In genomic region chr17:50109785-50110184, GRCh38 we compare ENCODE assay signal across 29 cellular contexts. TPM values are rescaled to one million over a fixed set of nuclear protein-coding genes. Genes with fewer than 3 reads are reported as not detected.
DNase-seq lines count a peak whose midpoint lies in the region; ATAC-seq and TF ChIP-seq lines count a peak whose summit lies in the region.
"Had no signal": no experiment of that assay in that cellular context is flagged by ENCODE, and none has a peak within 500 bp of the region (broad histone marks: within the 10 kb centered on the region; RNA-seq: fewer than 3 reads in every experiment).

No MANE protein-coding gene starts in this region.

- no peak for TF ChIP-seq POLR2A in gastrocnemius medialis (IDR thresholded peaks at IDR 0.05)

- in situ Hi-C loops in gastrocnemius medialis (cut with MboI; ENCODE audit: low sequenced_read_pairs in 4 of 4): no loop called here

- H3K4me3 ChIP-seq in cardiac muscle cell: no peak overlapping the region
- H3K4me3 ChIP-seq in right atrium auricular region: no peak overlapping the region
- no peak overlapping the region for H3K4me3 ChIP-seq in gastrocnemius medialis
- H3K4me3 ChIP-seq in tibial artery: no peak overlapping the region
- H3K4me3 ChIP-seq in CD8-positive, alpha-beta T cell (ENCODE audit: low read depth, low read length): no peak overlapping the region
- H3K4me3 ChIP-seq: BLaER1, GM23248, SK-N-MC had no signal

- H3K4me1 Mint-ChIP-seq in T-helper 17 cell: peaks cover 2% of the 10 kb centered on the region
- H3K4me1 Mint-ChIP-seq in CD8-positive, alpha-beta T cell (ENCODE audit: low read depth): peaks cover under 1% of the 10 kb centered on the region

- no peak for TF ChIP-seq CTCF in cardiac muscle cell (IDR thresholded peaks at IDR 0.05; ENCODE audit: low read depth, low read length)
- TF ChIP-seq CTCF in right atrium auricular region (IDR thresholded peaks at IDR 0.05): no peak
- TF ChIP-seq CTCF in gastrocnemius medialis (IDR thresholded peaks at IDR 0.05 in 4 of 5, conservative IDR thresholded peaks at IDR 0.05 in 1 of 5): no peak
- no peak for TF ChIP-seq CTCF in tibial artery (IDR thresholded peaks at IDR 0.05)
- TF ChIP-seq CTCF in CD8-positive, alpha-beta T cell (IDR thresholded peaks at IDR 0.05): no peak

- H3K4me3 Mint-ChIP-seq in T-helper 17 cell: no peak overlapping the region
- H3K4me3 Mint-ChIP-seq in CD8-positive, alpha-beta T cell: no peak overlapping the region
- H3K4me3 Mint-ChIP-seq: CD4-positive, CD25-positive, alpha-beta regulatory T cell; H9 had no signal

- H3K27ac Mint-ChIP-seq in T-helper 17 cell: no peak overlapping the region
- H3K27ac Mint-ChIP-seq in CD8-positive, alpha-beta T cell: no peak overlapping the region
- H3K27ac Mint-ChIP-seq: CD4-positive, CD25-positive, alpha-beta regulatory T cell; H9 had no signal

- no peaks in the 10 kb centered on the region for H3K9me3 Mint-ChIP-seq in CD8-positive, alpha-beta T cell
- H3K9me3 Mint-ChIP-seq: CD4-positive, CD25-positive, alpha-beta regulatory T cell; H9 had no signal

- ATAC-seq in left ventricle myocardium superior: no peak
- no peak for ATAC-seq in gastrocnemius medialis
- ATAC-seq in T-helper 17 cell: no peak
- ATAC-seq in CD8-positive, alpha-beta T cell: no peak
- ATAC-seq: HepG2 had no signal

- peaks cover 12% of the 10 kb centered on the region for H3K36me3 ChIP-seq in cardiac muscle cell
- peaks cover 57% of the 10 kb centered on the region for H3K36me3 ChIP-seq in right atrium auricular region
- H3K36me3 ChIP-seq in gastrocnemius medialis: peaks cover 0 to 36% of the 10 kb centered on the region in 2 donors
- H3K36me3 ChIP-seq in tibial artery: peaks cover 33 to 59% (median 56%) of the 10 kb centered on the region in 3 donors
- H3K36me3 ChIP-seq in CD8-positive, alpha-beta T cell (ENCODE audit: insufficient read depth, low read length): peaks cover 15% of the 10 kb centered on the region

- H3K27ac ChIP-seq in cardiac muscle cell (peak overlapping the region; percentile 100), right atrium auricular region (peak overlapping the region; percentile 94 to 100), gastrocnemius medialis (peak overlapping the region; percentile 98 to 100 (median 98)), tibial artery (peak overlapping the region; percentile 98 to 99)
- no peak overlapping the region for H3K27ac ChIP-seq in CD8-positive, alpha-beta T cell (ENCODE audit: low read depth, low read length)
- H3K27ac ChIP-seq: BLaER1, GM23248, SK-N-MC had no signal

- intact Hi-C loops in left ventricle myocardium superior (cut with micrococcal nuclease): loop anchor here (10.0 kb wide), 1 partner anchor 55 kb away; the partner anchor contains the start of gene SGCA
- intact Hi-C loops in gastrocnemius medialis (cut with DNase I; ENCODE audit: low total_unique reads): loop anchor here (5.0 kb wide), 1 partner anchor 38 kb away; no protein-coding TSS in a partner anchor
- intact Hi-C loops in tibial artery (cut with DNase I; ENCODE audit: low total_unique reads): loop anchor here (10.0 kb wide), 1 partner anchor 55 kb away; the partner anchor contains the start of gene SGCA
- intact Hi-C loops in CD8-positive, alpha-beta T cell (cut with DNase I, micrococcal nuclease): no loop called here

- peaks cover 42% of the 10 kb centered on the region for H3K4me1 ChIP-seq in cardiac muscle cell (ENCODE audit: low read depth)
- H3K4me1 ChIP-seq in right atrium auricular region: peaks cover 0 to 44% of the 10 kb centered on the region in 2 donors
- peaks cover 30 to 39% of the 10 kb centered on the region in 2 donors for H3K4me1 ChIP-seq in gastrocnemius medialis
- peaks cover 13 to 31% (median 29%) of the 10 kb centered on the region in 4 donors for H3K4me1 ChIP-seq in tibial artery
- H3K4me1 ChIP-seq in CD8-positive, alpha-beta T cell (ENCODE audit: insufficient read depth, low read length): no peaks in the 10 kb centered on the region
- H3K4me1 ChIP-seq: BLaER1 had no signal

- POLR2A ChIA-PET in CD8-positive, alpha-beta T cell (lab: Charles Lee): interaction anchor here (1.7 kb wide), 1 partner anchor 40 kb away, joined by 3 read pairs; the partner anchor contains the start of gene PPP1R9B

- H3K27me3 ChIP-seq in cardiac muscle cell: no peaks in the 10 kb centered on the region
- no peaks in the 10 kb centered on the region for H3K27me3 ChIP-seq in right atrium auricular region
- no peaks in the 10 kb centered on the region for H3K27me3 ChIP-seq in gastrocnemius medialis
- H3K27me3 ChIP-seq in tibial artery: no peaks in the 10 kb centered on the region
- no peaks in the 10 kb centered on the region for H3K27me3 ChIP-seq in CD8-positive, alpha-beta T cell (ENCODE audit: insufficient read depth, low read length)
- H3K27me3 ChIP-seq: BLaER1 had no signal

- no peak for DNase-seq in cardiac muscle cell (ENCODE audit: low read depth in 1 of 2, low spot score in 1 of 2)
- no peak for DNase-seq in left ventricle myocardium superior
- no peak for DNase-seq in right atrium auricular region (ENCODE audit: low spot score)
- no peak for DNase-seq in gastrocnemius medialis
- DNase-seq in tibial artery: no peak
- no peak for DNase-seq in stimulated activated CD4-positive, alpha-beta T cell treated with anti-CD3 and anti-CD28 coated beads, Interleukin-2, amount 100 ng/mL, for 24 hours
- no peak for DNase-seq in T-helper 17 cell
- DNase-seq in CD8-positive, alpha-beta T cell: no peak
- DNase-seq: CD4-positive, CD25-positive, alpha-beta regulatory T cell; DMS79; EL; GF-D8; GM23248; H9; Karpas-422; NCI-H1092; NCI-H1417 treated with DMSO at 0.1 percent for 48 hours; NCI-H1694 treated with DMSO at 0.1 percent for 48 hours; NCI-H2081; NCI-H2227 treated with DMSO at 0.1 percent for 48 hours; NCI-H526 treated with DMSO at 0.1 percent for 48 hours; RPMI8226; SIG-M5 had no signal

- H3K9me3 ChIP-seq in cardiac muscle cell (ENCODE audit: low read depth) (no peaks in the 10 kb centered on the region), right atrium auricular region (no peaks in the 10 kb centered on the region), gastrocnemius medialis (no peaks in the 10 kb centered on the region), tibial artery (no peaks in the 10 kb centered on the region), T-helper 17 cell (ENCODE audit: control insufficient read depth, low read length, poor library complexity, severe bottlenecking) (no peaks in the 10 kb centered on the region)
- no peaks in the 10 kb centered on the region for H3K9me3 ChIP-seq in CD8-positive, alpha-beta T cell (ENCODE audit: low read length)
- H3K9me3 ChIP-seq: BLaER1, Caco-2 had no signal

- H3K36me3 Mint-ChIP-seq in T-helper 17 cell (ENCODE audit: low read depth): peaks cover 9% of the 10 kb centered on the region
- peaks cover 40% of the 10 kb centered on the region for H3K36me3 Mint-ChIP-seq in CD8-positive, alpha-beta T cell

- CTCF ChIA-PET in CD8-positive, alpha-beta T cell (lab: Charles Lee): interaction anchor here (0.9 to 4.1 kb wide), 4 partner anchors 11 to 83 kb away, joined by 3 to 14 read pairs (median 4); partner anchors contain the start of gene PDK2

- peaks cover under 1% of the 10 kb centered on the region for H3K27me3 Mint-ChIP-seq in T-helper 17 cell
- H3K27me3 Mint-ChIP-seq in CD8-positive, alpha-beta T cell (ENCODE audit: low read depth): no peaks in the 10 kb centered on the region

RNA-seq across cellular contexts. Expression of gene PDK2, which starts 14.6 kb away (rescaled TPM):
- 79.5 and 88.5 TPM in 2 replicates for total RNA-seq in cardiac muscle cell
- 146 and 156 TPM in 2 replicates for polyA plus RNA-seq in cardiac muscle cell
- total RNA-seq in left ventricle myocardium superior: 277 TPM
- 100 to 1,000 TPM; 186 to 214 TPM for total RNA-seq in right atrium auricular region
- 100 to 1,000 TPM; 111 to 335 (median 124) TPM for total RNA-seq in gastrocnemius medialis
- 10 to 100 TPM; 19.9 to 20.9 TPM for total RNA-seq in T-helper 17 cell
- total RNA-seq in CD8-positive, alpha-beta T cell: 10 to 100 TPM in 1 of 2 experiments, 1 to 10 TPM in 1; 8.4 to 10.4 TPM

RNA-seq across cellular contexts. Expression of gene SAMD14, which starts 20.2 kb away (rescaled TPM):
- total RNA-seq in cardiac muscle cell (1.2 and 2.8 TPM in 2 replicates), left ventricle myocardium superior (1.2 TPM), right atrium auricular region (1 to 10 TPM in 1 of 2 donors, under 1 TPM in 1; 0.78 to 1.1 TPM), gastrocnemius medialis (1 to 10 TPM in 1 of 4 donors, under 1 TPM in 2, not detected in 1; 0.04 to 3.8 (median 0.31) TPM), T-helper 17 cell (1 to 10 TPM; 1.7 to 5.8 TPM)
- polyA plus RNA-seq in cardiac muscle cell: 2.0 and 2.5 TPM in 2 replicates
- under 1 TPM; 0.31 to 0.62 TPM for total RNA-seq in CD8-positive, alpha-beta T cell
- total RNA-seq: HT1080, NCI-H460 had no signal

RNA-seq across cellular contexts. Expression of gene PPP1R9B, which starts 40.7 kb away (rescaled TPM):
- total RNA-seq in cardiac muscle cell: 45.6 and 59.4 TPM in 2 replicates
- 6.0 and 6.2 TPM in 2 replicates for polyA plus RNA-seq in cardiac muscle cell
- 37.6 TPM for total RNA-seq in left ventricle myocardium superior
- total RNA-seq in right atrium auricular region: 10 to 100 TPM; 16.9 to 24.2 TPM
- 10 to 100 TPM in 2 of 4 donors, 1 to 10 TPM in 2; 4.7 to 18.8 (median 11.0) TPM for total RNA-seq in gastrocnemius medialis
- 100 to 1,000 TPM in 1 of 2 donors, 10 to 100 TPM in 1; 82.9 to 111 TPM for total RNA-seq in T-helper 17 cell
- 10 to 100 TPM; 64.3 TPM for total RNA-seq in CD8-positive, alpha-beta T cell

RNA-seq across cellular contexts. Expression of gene ITGA3, which starts 53.9 kb away (rescaled TPM):
- total RNA-seq in cardiac muscle cell: 40.6 and 41.9 TPM in 2 replicates
- polyA plus RNA-seq in cardiac muscle cell: 20.5 and 32.7 TPM in 2 replicates
- total RNA-seq in left ventricle myocardium superior: 16.5 TPM
- total RNA-seq in right atrium auricular region: 10 to 100 TPM; 29.5 to 61.8 TPM
- total RNA-seq in gastrocnemius medialis: 10 to 100 TPM in 3 of 4 donors, 1 to 10 TPM in 1; 5.1 to 25.9 (median 18.4) TPM
- total RNA-seq in T-helper 17 cell: 10 to 100 TPM in 1 of 2 donors, 1 to 10 TPM in 1; 8.0 to 10.6 TPM
- total RNA-seq in CD8-positive, alpha-beta T cell: 1 to 10 TPM; 1.6 to 2.0 TPM

RNA-seq across cellular contexts. Expression of gene SGCA, which starts 56.0 kb away (rescaled TPM):
- total RNA-seq in cardiac muscle cell (57.5 and 63.3 TPM in 2 replicates), left ventricle myocardium superior (155 TPM), right atrium auricular region (100 to 1,000 TPM; 120 to 207 TPM), gastrocnemius medialis (100 to 1,000 TPM; 227 to 385 (median 292) TPM), T-helper 17 cell (not detected)
- 69.9 and 90.6 TPM in 2 replicates for polyA plus RNA-seq in cardiac muscle cell
- under 1 TPM in 1 of 2 experiments, not detected in 1; 0.25 TPM for total RNA-seq in CD8-positive, alpha-beta T cell
- total RNA-seq: Caco-2; CD4-positive, CD25-positive, alpha-beta regulatory T cell; GM23248; HepG2; HT1080; NCI-H460 had no signal
- polyA plus RNA-seq: CD4-positive, CD25-positive, alpha-beta regulatory T cell; HepG2 had no signal

Comparison
In these comparisons a context has a peak if more than half of its experiments do, and no peak if none do; other contexts are left out.
1. intact Hi-C loops: an anchor here in left ventricle myocardium superior (10.0 kb wide), gastrocnemius medialis (5.0 kb wide) and tibial artery (10.0 kb wide); none called in CD8-positive, alpha-beta T cell.